In the genomic region with DNA sequence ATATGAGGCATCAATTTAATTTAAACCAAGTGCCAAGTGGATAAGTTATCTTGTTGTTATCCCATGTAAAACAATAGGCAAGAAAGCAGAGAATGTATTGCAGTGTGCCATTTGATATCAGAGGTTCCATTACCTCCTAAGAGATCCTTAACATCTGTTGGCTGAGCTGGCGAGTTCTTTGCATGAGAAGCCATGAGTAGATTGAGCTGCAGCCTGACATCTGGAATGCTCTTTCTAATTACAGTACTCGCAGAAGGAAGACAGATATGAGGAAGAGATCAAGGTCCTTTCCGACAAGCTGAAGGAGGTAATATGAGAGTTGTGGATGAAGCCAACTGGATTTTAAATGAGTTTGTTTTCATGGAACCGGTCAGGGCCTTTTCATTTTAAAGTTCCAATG, we compare ENCODE assay signal across 29 cellular contexts. TPM values are rescaled to one million over a fixed set of nuclear protein-coding genes. Genes with fewer than 3 reads are reported as not detected.
DNase-seq lines count a peak whose midpoint lies in the region; FAIRE-seq and TF ChIP-seq lines count a peak whose summit lies in the region.
"Had no signal": no experiment of that assay in that cellular context is flagged by ENCODE, and none has a peak within 500 bp of the region (broad histone marks: within the 10 kb centered on the region; RNA-seq: fewer than 3 reads in every experiment).

No MANE protein-coding gene starts in this region.

- FAIRE-seq in RCC 7860 (lab: Jason Lieb, UNC), result no peak
- FAIRE-seq in small intestine (lab: Jason Lieb, UNC), result no peak
- FAIRE-seq: D721Med, keratinocyte had no signal

- TF ChIP-seq CTCF in HFFc6 (IDR thresholded peaks at IDR 0.05), result no peak

- no peak overlapping the region for H3K4me3 ChIP-seq in small intestine (ENCODE audit: low read depth in 1 of 2, low read length in 2 of 2)
- H3K4me3 ChIP-seq in effector memory CD4-positive, alpha-beta T cell (ENCODE audit: insufficient read depth, low read depth, low read length, poor library complexity, severe bottlenecking), result no peak overlapping the region
- H3K4me3 ChIP-seq: HAP-1, lung, SJSA1, suprapubic skin, vagina had no signal

- DNase-seq in HFFc6, result no peak
- peak; percentile 3 for DNase-seq in RCC 7860 (ENCODE audit: low spot score)
- DNase-seq in kidney tubule cell (ENCODE audit: low spot score), result peak; percentile 24
- DNase-seq in small intestine, result peak; percentile 58
- no peak for DNase-seq in effector memory CD4-positive, alpha-beta T cell
- DNase-seq in erythroblast (lab: John Stamatoyannopoulos, UW), result no peak
- DNase-seq in iPS-NIHi7 (ENCODE audit: extremely low spot score), result no peak
- DNase-seq: activated CD4-positive, alpha-beta T cell treated with anti-CD3 and anti-CD28 coated beads for 36 hours; activated CD8-positive, alpha-beta memory T cell treated with anti-CD3 and anti-CD28 coated beads for 24 hours; activated gamma-delta T cell; activated naive CD8-positive, alpha-beta T cell treated with anti-CD3 and anti-CD28 coated beads, Interleukin-2, amount 50 U/mL, for 24 hours; activated T-cell treated with anti-CD3 and anti-CD28 coated beads, Interleukin-2, amount 50 U/mL, for 1 hour; brain microvascular endothelial cell; effector CD8-positive, alpha-beta T cell; NCI-H1092; NCI-H187 treated with DMSO at 0.1 percent for 48 hours; NCI-H345; NCI-H82; PC-3; stimulated activated CD4-positive, alpha-beta T cell treated with anti-CD3 and anti-CD28 coated beads, Interleukin-4, amount 100 ng/mL, for 1 hour had no signal

- peaks cover 30 to 42% of the 10 kb centered on the region in 2 donors for H3K36me3 ChIP-seq in small intestine (ENCODE audit: control insufficient read depth in 2 of 2, insufficient read depth in 2 of 2, low read length in 2 of 2)
- peaks cover 61% of the 10 kb centered on the region for H3K36me3 ChIP-seq in effector memory CD4-positive, alpha-beta T cell (ENCODE audit: control insufficient read depth, insufficient read depth, low read length)

- H3K27ac Mint-ChIP-seq in HFFc6, result peak overlapping the region; percentile 88
- H3K27ac Mint-ChIP-seq: activated CD4-positive, alpha-beta T cell treated with anti-CD3 and anti-CD28 coated beads for 36 hours; activated naive CD8-positive, alpha-beta T cell treated with anti-CD3 and anti-CD28 coated beads, Interleukin-2, amount 50 U/mL, for 24 hours; CD14-positive monocyte; stimulated activated memory B cell treated with anti-CD40 and anti-IgM and Interleukin-4, amounts not matched to agents 10 μg/mL and 1 μg/mL and 100 μg/mL, for 72 hours had no signal

- H3K27ac ChIP-seq in small intestine (ENCODE audit: low read depth in 1 of 2, low read length in 1 of 2), result no peak overlapping the region
- H3K27ac ChIP-seq in effector memory CD4-positive, alpha-beta T cell (ENCODE audit: insufficient read depth, low read length, poor library complexity, severe bottlenecking), result no peak overlapping the region
- H3K27ac ChIP-seq: brain microvascular endothelial cell, SJSA1, suprapubic skin, vagina had no signal

- H3K36me3 Mint-ChIP-seq in HFFc6 (ENCODE audit: low read depth), result peaks cover 89% of the 10 kb centered on the region

- H3K4me1 Mint-ChIP-seq in HFFc6 (ENCODE audit: low read depth), result peaks cover 86% of the 10 kb centered on the region
- H3K4me1 Mint-ChIP-seq: activated CD4-positive, alpha-beta T cell treated with anti-CD3 and anti-CD28 coated beads for 36 hours; activated naive CD8-positive, alpha-beta T cell treated with anti-CD3 and anti-CD28 coated beads, Interleukin-2, amount 50 U/mL, for 24 hours; CD14-positive monocyte; stimulated activated memory B cell treated with anti-CD40 and anti-IgM and Interleukin-4, amounts not matched to agents 10 μg/mL and 1 μg/mL and 100 μg/mL, for 72 hours had no signal

- no peaks in the 10 kb centered on the region for H3K27me3 ChIP-seq in small intestine (ENCODE audit: control insufficient read depth in 2 of 2, insufficient read depth in 2 of 2, low read length in 2 of 2)
- no peaks in the 10 kb centered on the region for H3K27me3 ChIP-seq in effector memory CD4-positive, alpha-beta T cell (replicated peaks; ENCODE audit: control insufficient read depth, insufficient read depth, low read length, poor library complexity, severe bottlenecking)
- H3K27me3 ChIP-seq: brain microvascular endothelial cell, SJSA1, suprapubic skin, vagina had no signal

- no peak for TF ChIP-seq POLR2A in erythroblast (IDR thresholded peaks at IDR 0.05; ENCODE audit: low read length)

- peaks cover 39% of the 10 kb centered on the region for H3K27me3 Mint-ChIP-seq in HFFc6 (ENCODE audit: insufficient read depth)
- H3K27me3 Mint-ChIP-seq: activated CD4-positive, alpha-beta T cell treated with anti-CD3 and anti-CD28 coated beads for 36 hours; activated naive CD8-positive, alpha-beta T cell treated with anti-CD3 and anti-CD28 coated beads, Interleukin-2, amount 50 U/mL, for 24 hours; stimulated activated memory B cell treated with anti-CD40 and anti-IgM and Interleukin-4, amounts not matched to agents 10 μg/mL and 1 μg/mL and 100 μg/mL, for 72 hours had no signal

- H3K9me3 ChIP-seq in small intestine (ENCODE audit: control insufficient read depth, low read depth), result no peaks in the 10 kb centered on the region
- H3K9me3 ChIP-seq in effector memory CD4-positive, alpha-beta T cell (ENCODE audit: control insufficient read depth, low read length), result no peaks in the 10 kb centered on the region
- H3K9me3 ChIP-seq: HAP-1, SJSA1, suprapubic skin, vagina had no signal

- H3K9me3 Mint-ChIP-seq in HFFc6, result peaks cover 9% of the 10 kb centered on the region
- H3K9me3 Mint-ChIP-seq: activated naive CD8-positive, alpha-beta T cell treated with anti-CD3 and anti-CD28 coated beads, Interleukin-2, amount 50 U/mL, for 24 hours; CD14-positive monocyte; stimulated activated memory B cell treated with anti-CD40 and anti-IgM and Interleukin-4, amounts not matched to agents 10 μg/mL and 1 μg/mL and 100 μg/mL, for 72 hours had no signal

- peak overlapping the region; percentile 39; the same call in 1 of the 2 replicates for H3K4me3 Mint-ChIP-seq in HFFc6
- H3K4me3 Mint-ChIP-seq: activated CD4-positive, alpha-beta T cell treated with anti-CD3 and anti-CD28 coated beads for 36 hours; activated naive CD8-positive, alpha-beta T cell treated with anti-CD3 and anti-CD28 coated beads, Interleukin-2, amount 50 U/mL, for 24 hours; CD14-positive monocyte; stimulated activated memory B cell treated with anti-CD40 and anti-IgM and Interleukin-4, amounts not matched to agents 10 μg/mL and 1 μg/mL and 100 μg/mL, for 72 hours had no signal

- H3K4me1 ChIP-seq in small intestine (ENCODE audit: control insufficient read depth in 2 of 2, insufficient read depth in 1 of 2, low read depth in 1 of 2, low read length in 1 of 2), result peaks cover 0 to 4% of the 10 kb centered on the region in 2 donors
- no peaks in the 10 kb centered on the region for H3K4me1 ChIP-seq in effector memory CD4-positive, alpha-beta T cell (ENCODE audit: control insufficient read depth, insufficient read depth, low read length, poor library complexity, severe bottlenecking)
- H3K4me1 ChIP-seq: suprapubic skin, vagina had no signal

- 20 to 54% (median 39%) methylated on average over 4 of the region's 4 CpGs for WGBS in small intestine, 3 donors

RNA-seq across cellular contexts. Expression of gene TPM1, which starts 19.4 kb away (rescaled TPM):
- total RNA-seq in HFFc6 (2021; fragmentation: NEBNext Ultra II Directional; extraction: Animal tissue kit (Norgen Biotek cat#: 25700)), result 1,000 to 10,000 TPM; 1,264 to 1,620 (median 1,342) TPM
- 100 to 1,000 TPM; 353 to 542 (median 411) TPM for polyA plus RNA-seq in small intestine

RNA-seq across cellular contexts. Expression of gene LACTB, which starts 59.7 kb away (rescaled TPM):
- total RNA-seq in HFFc6 (2021; fragmentation: NEBNext Ultra II Directional; extraction: Animal tissue kit (Norgen Biotek cat#: 25700)), result 10 to 100 TPM; 37.5 to 47.6 (median 45.7) TPM
- 10 to 100 TPM; 13.9 to 26.7 (median 26.2) TPM for polyA plus RNA-seq in small intestine

Comparison
In these comparisons a context has a peak if more than half of its experiments do, and no peak if none do; other contexts are left out.
1. DNase-seq: peak in RCC 7860 (single experiment), kidney tubule cell (single experiment) and small intestine (single experiment); none in HFFc6 (single experiment), effector memory CD4-positive, alpha-beta T cell (0 of 3), erythroblast (0 of 2) and iPS-NIHi7 (single experiment).